Comparison of ENCODE assay signal across 10 cellular contexts in the genomic region with DNA sequence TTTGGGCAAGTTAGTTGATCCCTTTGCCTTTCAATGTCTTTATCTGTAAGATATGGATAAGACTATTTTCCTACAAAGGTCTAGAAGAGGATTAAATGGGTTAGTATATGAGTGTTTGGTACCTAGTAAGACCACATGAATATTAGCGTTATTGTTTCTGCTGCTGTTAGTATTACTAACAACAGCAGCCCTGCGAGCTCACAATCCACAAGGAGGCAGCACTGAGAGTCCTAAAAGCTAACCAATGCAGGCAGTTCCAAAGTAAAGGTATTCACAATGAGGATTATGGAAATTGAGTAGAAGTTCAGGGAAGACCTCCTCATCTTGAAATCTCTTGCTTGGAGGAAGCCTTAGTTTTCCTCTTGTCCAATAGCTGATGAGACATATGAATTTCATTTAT.
DNase-seq lines count a peak whose midpoint lies in the region; ATAC-seq and TF ChIP-seq lines count a peak whose summit lies in the region.
"Had no signal": no experiment of that assay in that cellular context is flagged by ENCODE, and none has a peak within 500 bp of the region (broad histone marks: within the 10 kb centered on the region; RNA-seq: fewer than 3 reads in every experiment).

No MANE protein-coding gene starts in this region.

- no peaks in the 10 kb centered on the region for H3K27me3 ChIP-seq in GM23338 (ENCODE audit: insufficient read depth)
- no peaks in the 10 kb centered on the region for H3K27me3 ChIP-seq in OCI-LY3 (ENCODE audit: low read depth, low read length)
- no peaks in the 10 kb centered on the region for H3K27me3 ChIP-seq in iPS DF 6.9 (ENCODE audit: control insufficient read depth, insufficient read depth, low read length)

- peak; percentile 63 to 64 for TF ChIP-seq CTCF in GM23338 (conservative IDR thresholded peaks at IDR 0.05; ENCODE audit: low read depth in 2 of 2)
- peak; percentile 48 for TF ChIP-seq CTCF in OCI-LY3 (IDR thresholded peaks at IDR 0.05; ENCODE audit: low read depth, low read length)
- TF ChIP-seq CTCF in CD14-positive monocyte (IDR thresholded peaks at IDR 0.05): no peak

- H3K27ac Mint-ChIP-seq in GM23338: no peak overlapping the region
- H3K27ac Mint-ChIP-seq in CD14-positive monocyte: no peak overlapping the region
- H3K27ac Mint-ChIP-seq: naive B cell; stimulated activated naive CD8-positive, alpha-beta T cell treated with anti-CD3 and anti-CD28 coated beads, Interleukin-15, Interleukin-2, amounts not matched to agents 100 ng/mL and 50 ng/mL, for 24 hours had no signal

- H3K9ac ChIP-seq in OCI-LY3 (ENCODE audit: low read length): no peak overlapping the region

- no peaks in the 10 kb centered on the region for H3F3A ChIP-seq in GM23338 (replicated peaks; ENCODE audit: low read depth)

- H3K9me3 ChIP-seq in OCI-LY3 (ENCODE audit: insufficient read depth, low read length) (no peaks in the 10 kb centered on the region), iPS DF 6.9 (ENCODE audit: control insufficient read depth, insufficient read depth, low read length) (no peaks in the 10 kb centered on the region)

- DNase-seq in COLO668 (lab: John Stamatoyannopoulos, UW; ENCODE audit: unreplicated experiment) (peak; percentile 12), GM23338 (ENCODE audit: low spot score) (peak; percentile 65), iPS DF 6.9 (ENCODE audit: low read depth, low spot score) (peak; percentile 43), CD14-positive monocyte (ENCODE audit: low spot score) (no peak)
- no peak for DNase-seq in activated T-cell treated with anti-CD3 and anti-CD28 coated beads, Interleukin-2, amount 50 U/mL, for 4 hours
- no peak for DNase-seq in stimulated activated CD4-positive, alpha-beta T cell treated with anti-CD3 and anti-CD28 coated beads, Interleukin-4, amount 100 ng/mL, for 4 hours
- DNase-seq: naive B cell had no signal

- H3K4me3 ChIP-seq in GM23338: no peak overlapping the region
- H3K4me3 ChIP-seq in OCI-LY3 (ENCODE audit: low read length): no peak overlapping the region
- no peak overlapping the region for H3K4me3 ChIP-seq in iPS DF 6.9 (ENCODE audit: low read length)

- H3K4me3 Mint-ChIP-seq in GM23338: no peak overlapping the region
- no peak overlapping the region for H3K4me3 Mint-ChIP-seq in activated T-cell treated with anti-CD3 and anti-CD28 coated beads, Interleukin-2, amount 50 U/mL, for 4 hours
- H3K4me3 Mint-ChIP-seq in CD14-positive monocyte: no peak overlapping the region
- H3K4me3 Mint-ChIP-seq: naive B cell; stimulated activated naive CD8-positive, alpha-beta T cell treated with anti-CD3 and anti-CD28 coated beads, Interleukin-15, Interleukin-2, amounts not matched to agents 100 ng/mL and 50 ng/mL, for 24 hours had no signal

- no peak overlapping the region for H3K27ac ChIP-seq in GM23338 (ENCODE audit: low read depth)
- H3K27ac ChIP-seq in OCI-LY3 (ENCODE audit: low read length): no peak overlapping the region
- no peak overlapping the region for H3K27ac ChIP-seq in iPS DF 6.9 (ENCODE audit: low read length)

- no peaks in the 10 kb centered on the region for H3K27me3 Mint-ChIP-seq in GM23338 (ENCODE audit: insufficient read depth, low read depth, poor library complexity)
- no peaks in the 10 kb centered on the region for H3K27me3 Mint-ChIP-seq in activated T-cell treated with anti-CD3 and anti-CD28 coated beads, Interleukin-2, amount 50 U/mL, for 4 hours (ENCODE audit: low read depth)
- H3K27me3 Mint-ChIP-seq in CD14-positive monocyte (ENCODE audit: low read depth in 3 of 3): peaks cover 0 to 8% (median 0%) of the 10 kb centered on the region in 3 donors
- H3K27me3 Mint-ChIP-seq: stimulated activated naive CD8-positive, alpha-beta T cell treated with anti-CD3 and anti-CD28 coated beads, Interleukin-15, Interleukin-2, amounts not matched to agents 100 ng/mL and 50 ng/mL, for 24 hours had no signal

- no CpG with 5 or more reads among the region's 2 CpGs for WGBS in iPS DF 6.9 (ENCODE audit: insufficient coverage, insufficient read length)

- H2AFZ ChIP-seq in GM23338 (no peak overlapping the region), OCI-LY3 (ENCODE audit: low read depth, low read length) (no peak overlapping the region)

- no peaks in the 10 kb centered on the region for H3K36me3 ChIP-seq in GM23338 (ENCODE audit: insufficient read depth)
- H3K36me3 ChIP-seq in OCI-LY3 (replicated peaks; ENCODE audit: low read depth, low read length): no peaks in the 10 kb centered on the region
- H3K36me3 ChIP-seq in iPS DF 6.9 (ENCODE audit: control insufficient read depth, insufficient read depth, low read length): no peaks in the 10 kb centered on the region

- peak; percentile 72 for ATAC-seq in GM23338
- no peak for ATAC-seq in activated T-cell treated with anti-CD3 and anti-CD28 coated beads, Interleukin-2, amount 50 U/mL, for 4 hours
- no peak for ATAC-seq in GM18519 (IDR thresholded peaks at IDR 0.05; ENCODE audit: low FRiP score, unreplicated experiment)

- intact Hi-C loops in CD14-positive monocyte (cut with micrococcal nuclease): no loop called here

- H3K4me1 ChIP-seq in GM23338 (ENCODE audit: insufficient read depth) (no peaks in the 10 kb centered on the region), OCI-LY3 (ENCODE audit: low read length) (no peaks in the 10 kb centered on the region), iPS DF 6.9 (ENCODE audit: control insufficient read depth, insufficient read depth, low read length) (no peaks in the 10 kb centered on the region)

- H3K4me1 Mint-ChIP-seq in GM23338: no peaks in the 10 kb centered on the region; the same call in 2 of the 3 replicates
- no peaks in the 10 kb centered on the region for H3K4me1 Mint-ChIP-seq in activated T-cell treated with anti-CD3 and anti-CD28 coated beads, Interleukin-2, amount 50 U/mL, for 4 hours (ENCODE audit: low read depth)
- H3K4me1 Mint-ChIP-seq in CD14-positive monocyte: no peaks in the 10 kb centered on the region
- H3K4me1 Mint-ChIP-seq: naive B cell had no signal

- no peaks in the 10 kb centered on the region for H3K9me2 ChIP-seq in GM23338 (ENCODE audit: insufficient read depth)

- no peaks in the 10 kb centered on the region for H4K20me1 ChIP-seq in GM23338 (replicated peaks; ENCODE audit: insufficient read depth)
- no peaks in the 10 kb centered on the region for H4K20me1 ChIP-seq in OCI-LY3 (ENCODE audit: insufficient read depth, low read length)

- H3K79me2 ChIP-seq in GM23338 (replicated peaks; ENCODE audit: insufficient read depth) (no peaks in the 10 kb centered on the region), OCI-LY3 (ENCODE audit: low read length) (no peaks in the 10 kb centered on the region)

- H3K36me3 Mint-ChIP-seq in GM23338 (ENCODE audit: low read depth) (no peaks in the 10 kb centered on the region), CD14-positive monocyte (no peaks in the 10 kb centered on the region)
- H3K36me3 Mint-ChIP-seq in activated T-cell treated with anti-CD3 and anti-CD28 coated beads, Interleukin-2, amount 50 U/mL, for 4 hours (ENCODE audit: insufficient read depth): no peaks in the 10 kb centered on the region
- H3K36me3 Mint-ChIP-seq: naive B cell had no signal

- H3K4me2 ChIP-seq in GM23338: no peak overlapping the region
- H3K4me2 ChIP-seq in OCI-LY3 (ENCODE audit: low read length): no peak overlapping the region

- H3K9me3 Mint-ChIP-seq in GM23338 (no peaks in the 10 kb centered on the region), CD14-positive monocyte (peaks cover 0 to 6% (median 2%) of the 10 kb centered on the region in 7 donors)
- H3K9me3 Mint-ChIP-seq in activated T-cell treated with anti-CD3 and anti-CD28 coated beads, Interleukin-2, amount 50 U/mL, for 4 hours: no peaks in the 10 kb centered on the region

TF ChIP-seq in GM23338, 12 proteins besides CTCF, POLR2A, EP300 and RAD21 (continues in another document):
- TF ChIP-seq ZNF331 (CRISPR knock-in tag; IDR thresholded peaks at IDR 0.05; ENCODE audit: low read depth): no peak
- no peak for TF ChIP-seq STAT1 (IDR thresholded peaks at IDR 0.05; ENCODE audit: unreplicated experiment)
- TF ChIP-seq EZH2phosphoT487 (IDR thresholded peaks at IDR 0.05; ENCODE audit: unreplicated experiment): no peak
- no peak for TF ChIP-seq ZNF114 (CRISPR knock-in tag; IDR thresholded peaks at IDR 0.05)
- TF ChIP-seq, protein P1, sequence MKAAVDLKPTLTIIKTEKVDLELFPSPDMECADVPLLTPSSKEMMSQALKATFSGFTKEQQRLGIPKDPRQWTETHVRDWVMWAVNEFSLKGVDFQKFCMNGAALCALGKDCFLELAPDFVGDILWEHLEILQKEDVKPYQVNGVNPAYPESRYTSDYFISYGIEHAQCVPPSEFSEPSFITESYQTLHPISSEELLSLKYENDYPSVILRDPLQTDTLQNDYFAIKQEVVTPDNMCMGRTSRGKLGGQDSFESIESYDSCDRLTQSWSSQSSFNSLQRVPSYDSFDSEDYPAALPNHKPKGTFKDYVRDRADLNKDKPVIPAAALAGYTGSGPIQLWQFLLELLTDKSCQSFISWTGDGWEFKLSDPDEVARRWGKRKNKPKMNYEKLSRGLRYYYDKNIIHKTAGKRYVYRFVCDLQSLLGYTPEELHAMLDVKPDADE (IDR thresholded peaks at IDR 0.05): no peak
- no peak for TF ChIP-seq POLR2AphosphoS5 (IDR thresholded peaks at IDR 0.05; ENCODE audit: low read depth)
- TF ChIP-seq CREB1 (CRISPR knock-in tag; IDR thresholded peaks at IDR 0.05; ENCODE audit: low read depth): no peak

Comparison
In these comparisons a context has a peak if more than half of its experiments do, and no peak if none do; other contexts are left out.
1. DNase-seq: peak in COLO668 (single experiment), GM23338 (single experiment) and iPS DF 6.9 (single experiment); none in activated T-cell treated with anti-CD3 and anti-CD28 coated beads, Interleukin-2, amount 50 U/mL, for 4 hours (single experiment), stimulated activated CD4-positive, alpha-beta T cell treated with anti-CD3 and anti-CD28 coated beads, Interleukin-4, amount 100 ng/mL, for 4 hours (0 of 2) and CD14-positive monocyte (single experiment).